ENCODE assay signal across 1 cellular context in genomic region chr20:58433029-58433657, GRCh38.
TF ChIP-seq lines count a peak whose summit lies in the region.

No MANE protein-coding gene starts in this region.

TF ChIP-seq in IMR-90, 13 proteins besides CTCF, POLR2A, EP300 and RAD21:
- TF ChIP-seq CHD1 (IDR thresholded peaks at IDR 0.05; ENCODE audit: low read depth, low read length) (no peak), FOS (IDR thresholded peaks at IDR 0.05; ENCODE audit: low read depth, low read length) (no peak)
TF ChIP-seq in IMR-90: peak in this region for 0.
